In the genomic region with DNA sequence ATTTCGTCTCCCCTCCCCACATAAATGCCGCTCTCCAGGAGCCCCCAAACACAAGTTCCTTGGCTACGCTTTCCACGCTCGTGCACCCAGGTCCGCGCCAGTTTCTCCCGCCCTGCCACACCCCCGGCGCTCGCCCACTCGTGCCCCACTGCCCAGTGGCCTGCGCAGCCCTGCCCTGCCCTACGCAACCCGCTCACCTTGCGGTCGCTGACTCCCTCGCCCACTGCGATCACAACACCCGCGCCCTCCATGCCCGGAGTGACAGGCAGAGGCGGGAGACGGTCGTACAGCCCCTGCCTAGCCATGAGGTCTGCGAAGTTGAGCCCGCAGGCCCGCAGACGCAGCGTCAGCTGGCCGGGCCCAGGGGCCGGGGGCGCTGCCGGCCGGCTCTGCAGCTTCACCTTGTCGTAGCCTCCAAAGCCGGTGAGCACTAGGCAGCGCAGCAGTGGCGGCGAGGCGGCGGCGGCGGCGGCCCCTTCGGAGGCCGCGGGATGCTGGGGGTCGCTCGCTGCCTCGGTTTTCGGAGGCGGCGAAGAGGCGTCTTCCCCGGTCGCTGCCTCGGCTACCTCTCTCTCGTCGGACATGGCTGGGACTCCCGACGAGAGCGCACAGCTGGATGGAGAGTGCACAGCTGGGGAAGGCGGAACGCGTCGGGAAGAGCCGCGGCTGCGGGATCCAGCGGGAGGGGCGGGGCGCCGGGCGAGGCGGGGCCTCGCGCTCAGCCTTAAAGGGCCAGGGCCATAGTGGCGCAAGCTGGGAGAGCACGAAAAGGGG, we compare ENCODE assay signal across 8 cellular contexts. TPM values are rescaled to one million over a fixed set of nuclear protein-coding genes. Genes with fewer than 3 reads are reported as not detected.
DNase-seq lines count a peak whose midpoint lies in the region; ATAC-seq and TF ChIP-seq lines count a peak whose summit lies in the region.

A gene (minus strand): TSS at position 647 of the 774 bp plus-strand sequence. CDS start 63 bp downstream, at position 584.

- peak within 1 kb of the TSS; percentile 68 for H3K27ac ChIP-seq in CD4-positive, alpha-beta memory T cell (ENCODE audit: low read depth, low read length)
- peak within 1 kb of the TSS; percentile 81 for H3K27ac ChIP-seq in ectodermal cell (ENCODE audit: insufficient read depth, low read depth, low read length, poor library complexity, severe bottlenecking)

- no peaks in the 10 kb centered on the region for H3K27me3 Mint-ChIP-seq in CD4-positive, alpha-beta memory T cell
- no peaks in the 10 kb centered on the region for H3K27me3 Mint-ChIP-seq in activated CD8-positive, alpha-beta T cell treated with anti-CD3 and anti-CD28 coated beads for 36 hours

- TF ChIP-seq POLR2A in lower leg skin (IDR thresholded peaks at IDR 0.05), result peak in 1 of 2 donors; percentile 36

- H3K36me3 Mint-ChIP-seq in CD4-positive, alpha-beta memory T cell, result peaks cover 0 to 3% of the 10 kb centered on the region in 2 donors
- H3K36me3 Mint-ChIP-seq in activated CD8-positive, alpha-beta T cell treated with anti-CD3 and anti-CD28 coated beads for 36 hours (ENCODE audit: low read depth), result no peaks in the 10 kb centered on the region

- H3K36me3 ChIP-seq in CD4-positive, alpha-beta memory T cell (ENCODE audit: insufficient read depth, low read length), result no peaks in the 10 kb centered on the region
- H3K36me3 ChIP-seq in ectodermal cell (ENCODE audit: control insufficient read depth, insufficient read depth, low read length), result peaks cover 5% of the 10 kb centered on the region

- ATAC-seq in HG02642 (IDR thresholded peaks at IDR 0.05; ENCODE audit: poor library complexity, unreplicated experiment), result peak; percentile 47
- peak; percentile 54 for ATAC-seq in activated CD8-positive, alpha-beta T cell treated with anti-CD3 and anti-CD28 coated beads for 36 hours

- peak within 1 kb of the TSS; percentile 80 to 92 (median 86) for H3K27ac Mint-ChIP-seq in CD4-positive, alpha-beta memory T cell
- H3K27ac Mint-ChIP-seq in activated CD8-positive, alpha-beta T cell treated with anti-CD3 and anti-CD28 coated beads for 36 hours, result no peak within 1 kb of the TSS

- 0% methylated on average over 78 to 80 of the region's 80 CpGs for WGBS in ectodermal cell, 2 experiments
- WGBS in lower leg skin, 2 donors, result 0 to 1% methylated on average over 38 to 39 of the region's 80 CpGs

- no peaks in the 10 kb centered on the region for H3K9me3 ChIP-seq in CD4-positive, alpha-beta memory T cell (ENCODE audit: control insufficient read depth in 1 of 2, low read length in 2 of 2)
- H3K9me3 ChIP-seq in ectodermal cell (ENCODE audit: control insufficient read depth, low read length), result no peaks in the 10 kb centered on the region

- TF ChIP-seq CTCF in activated CD8-positive, alpha-beta T cell treated with anti-CD3 and anti-CD28 coated beads for 36 hours (IDR thresholded peaks at IDR 0.05), result no peak
- TF ChIP-seq CTCF in lower leg skin (IDR thresholded peaks at IDR 0.05), result no peak

- DNase-seq in CD4-positive, alpha-beta memory T cell, result peak; percentile 48 to 65 (median 56)
- DNase-seq in NCI-H774 (lab: John Stamatoyannopoulos, UW) (peak; percentile 86), lower leg skin (ENCODE audit: low spot score in 2 of 2) (peak; percentile 77 to 97), OCI-M2 (lab: John Stamatoyannopoulos, UW; ENCODE audit: unreplicated experiment) (no peak)
- DNase-seq in activated CD8-positive, alpha-beta T cell treated with anti-CD3 and anti-CD28 coated beads for 36 hours, result peak; percentile 60
- peak; percentile 48 to 54 for DNase-seq in stimulated activated CD4-positive, alpha-beta T cell treated with anti-CD3 and anti-CD28 coated beads, Interleukin-4, amount 100 ng/mL, for 48 hours (ENCODE audit: low read depth in 2 of 2)

- CTCF ChIA-PET in CD4-positive, alpha-beta memory T cell (lab: Charles Lee; ENCODE audit: partially characterized antibody), result interaction anchor here (1.1 kb wide), 2 partner anchors 15 to 312 kb away, joined by 3 read pairs; a partner anchor contains a TSS
- CTCF ChIA-PET in activated CD8-positive, alpha-beta T cell treated with anti-CD3 and anti-CD28 coated beads for 36 hours (lab: Charles Lee), result interaction anchor here (0.9 kb wide), 1 partner anchor 20 kb away, joined by 3 read pairs; no protein-coding TSS in a partner anchor

- peak within 1 kb of the TSS; percentile 90 to 94 (median 91) for H3K4me3 Mint-ChIP-seq in CD4-positive, alpha-beta memory T cell
- peak within 1 kb of the TSS; percentile 86 for H3K4me3 Mint-ChIP-seq in activated CD8-positive, alpha-beta T cell treated with anti-CD3 and anti-CD28 coated beads for 36 hours

- intact Hi-C loops in CD4-positive, alpha-beta memory T cell (cut with micrococcal nuclease), result loop anchor here (1.0 to 5.0 kb wide), 3 partner anchors 24 to 315 kb away; a partner anchor contains a TSS
- intact Hi-C loops in activated CD8-positive, alpha-beta T cell treated with anti-CD3 and anti-CD28 coated beads for 36 hours (cut with micrococcal nuclease), result loop anchor here (10.0 kb wide), 1 partner anchor 293 kb away; no protein-coding TSS in a partner anchor
- intact Hi-C loops in lower leg skin (cut with DNase I; ENCODE audit: low total_unique reads), result loop anchor here (10.0 kb wide), 1 partner anchor 293 kb away; no protein-coding TSS in a partner anchor

- POLR2A ChIA-PET in CD4-positive, alpha-beta memory T cell (lab: Charles Lee; ENCODE audit: partially characterized antibody), result interaction anchor here (0.7 to 5.2 kb wide), 13 partner anchors 9 to 367 kb away, joined by 3 to 26 read pairs (median 4); a partner anchor contains a TSS
- POLR2A ChIA-PET in activated CD8-positive, alpha-beta T cell treated with anti-CD3 and anti-CD28 coated beads for 36 hours (lab: Charles Lee), result interaction anchor here (1.2 to 3.7 kb wide), 6 partner anchors 10 to 346 kb away, joined by 3 to 23 read pairs (median 6); a partner anchor contains a TSS

- peaks cover 23 to 54% (median 40%) of the 10 kb centered on the region in 4 donors for H3K4me1 Mint-ChIP-seq in CD4-positive, alpha-beta memory T cell
- H3K4me1 Mint-ChIP-seq in activated CD8-positive, alpha-beta T cell treated with anti-CD3 and anti-CD28 coated beads for 36 hours (ENCODE audit: low read depth), result peaks cover 39% of the 10 kb centered on the region

- H3K9me3 Mint-ChIP-seq in CD4-positive, alpha-beta memory T cell, result no peaks in the 10 kb centered on the region
- no peaks in the 10 kb centered on the region for H3K9me3 Mint-ChIP-seq in activated CD8-positive, alpha-beta T cell treated with anti-CD3 and anti-CD28 coated beads for 36 hours

- H3K4me3 ChIP-seq in CD4-positive, alpha-beta memory T cell (ENCODE audit: low read length in 2 of 2), result peak within 1 kb of the TSS; percentile 47 to 73
- H3K4me3 ChIP-seq in ectodermal cell (ENCODE audit: insufficient read depth, low read depth, low read length), result peak within 1 kb of the TSS; percentile 97
- H3K4me3 ChIP-seq in lower leg skin (ENCODE audit: low read depth, poor library complexity, severe bottlenecking), result peak within 1 kb of the TSS; percentile 99

- peaks cover 45% of the 10 kb centered on the region for H3K4me1 ChIP-seq in CD4-positive, alpha-beta memory T cell (ENCODE audit: insufficient read depth, low read length)
- peaks cover 34% of the 10 kb centered on the region for H3K4me1 ChIP-seq in ectodermal cell (ENCODE audit: control insufficient read depth, insufficient read depth, low read length)

- H3K27me3 ChIP-seq in CD4-positive, alpha-beta memory T cell (ENCODE audit: insufficient read depth, low read length), result no peaks in the 10 kb centered on the region
- H3K27me3 ChIP-seq in ectodermal cell (ENCODE audit: control insufficient read depth, insufficient read depth, low read length, poor library complexity, severe bottlenecking), result no peaks in the 10 kb centered on the region

RNA-seq across cellular contexts. Expression of the gene that starts here (rescaled TPM):
- total RNA-seq in CD4-positive, alpha-beta memory T cell, result 10 to 100 TPM; 61.5 to 67.5 TPM
- 10 to 100 TPM; 52.6 to 66.2 TPM for polyA plus RNA-seq in CD4-positive, alpha-beta memory T cell
- total RNA-seq in activated CD8-positive, alpha-beta T cell treated with anti-CD3 and anti-CD28 coated beads for 36 hours, result 10 to 100 TPM; 35.9 to 39.4 TPM
- 172 TPM for polyA plus RNA-seq in ectodermal cell (2013, experiment 1 of 4)
- 167 TPM for polyA plus RNA-seq in ectodermal cell (2013, experiment 2 of 4)
- polyA plus RNA-seq in ectodermal cell (2013, experiment 3 of 4), result 123 TPM
- polyA plus RNA-seq in ectodermal cell (2013, experiment 4 of 4), result 142 TPM
- 100 to 1,000 TPM; 209 to 329 (median 254) TPM for total RNA-seq in lower leg skin
